ENCODE assay signal across 17 cellular contexts in the genomic region with DNA sequence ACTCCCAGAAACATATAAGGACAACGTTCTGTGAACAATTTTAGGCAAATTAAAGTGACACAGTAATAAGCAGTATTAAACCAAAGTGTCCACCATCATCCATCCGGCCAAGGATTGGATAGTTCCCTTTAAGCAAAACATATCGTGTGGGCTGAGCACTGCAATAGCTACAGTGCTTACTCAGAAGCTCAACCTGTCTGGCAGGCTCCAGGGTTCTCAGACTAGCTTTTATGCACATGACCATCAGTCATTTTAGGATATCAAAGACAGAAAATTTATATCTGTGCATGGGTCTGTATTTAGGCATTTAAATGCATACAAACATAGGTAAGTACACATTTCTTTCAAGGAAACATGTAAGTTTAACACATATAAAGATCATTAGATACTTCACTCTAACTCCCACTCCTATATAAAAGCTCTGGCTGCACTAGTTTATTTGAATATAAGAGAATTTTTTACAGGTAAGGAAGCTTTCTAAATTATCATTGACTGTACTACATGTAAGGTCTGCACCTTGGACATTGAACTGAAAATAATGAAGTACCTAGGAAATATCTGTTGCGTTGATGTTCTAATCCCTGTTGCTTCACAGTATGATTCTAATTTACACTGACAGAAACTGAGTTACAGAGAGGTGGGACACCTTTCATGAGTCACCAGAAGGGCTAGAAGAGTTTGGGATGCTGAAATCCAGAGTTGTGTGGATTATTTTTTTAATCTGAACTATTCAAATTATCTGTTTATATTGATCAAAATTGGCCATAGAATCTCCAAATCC.
"Had no signal": no experiment of that assay in that cellular context is flagged by ENCODE, and none has a peak within 500 bp of the region (broad histone marks: within the 10 kb centered on the region; RNA-seq: fewer than 3 reads in every experiment).

No MANE protein-coding gene starts in this region.

- H3K9ac ChIP-seq: parathyroid adenoma had no signal

- DNase-seq: activated CD4-positive, alpha-beta T cell treated with anti-CD3 and anti-CD28 coated beads for 48 hours; activated CD8-positive, alpha-beta memory T cell treated with anti-CD3 and anti-CD28 coated beads, Interleukin-2, amount 50 U/mL, for 48 hours; activated CD8-positive, alpha-beta T cell treated with anti-CD3 and anti-CD28 coated beads, Interleukin-2, amount 10 ng/mL, durations not matched to agents 7 days and 5 days; activated naive CD4-positive, alpha-beta T cell treated with Interleukin-2 at 50 U/mL for 16 hours; endodermal cell; left ventricle myocardium superior; spleen; stimulated activated CD4-positive, alpha-beta T cell treated with anti-CD3 and anti-CD28 coated beads, Interleukin-1b, Interleukin-23, amount 100 ng/mL, for 48 hours; T-helper 9 cell; transverse colon had no signal

- H3K27ac ChIP-seq: esophagus muscularis mucosa, parathyroid adenoma, spleen had no signal

- H2AFZ ChIP-seq: parathyroid adenoma had no signal

- H3K9me3 Mint-ChIP-seq: activated T-helper 1 cell treated with anti-CD3 and anti-CD28 coated beads, Interleukin-12 subunit alpha, Interleukin-12 subunit beta, Interleukin-2, Interleukin-4 antibody, amounts not matched to agents 30 ng/mL and 10 ng/mL and 1 ng/mL, durations not matched to agents 14 hours and 24 hours and 36 hours; central memory CD8-positive, alpha-beta T cell; dendritic cell treated with granulocyte-macrophage colony-stimulating factor and Interleukin-4, amounts not matched to agents 40 ng/mL and 50 ng/mL, for 4 days; endodermal cell; stimulated activated memory B cell treated with anti-CD40 and anti-IgM and Interleukin-4, amounts not matched to agents 10 μg/mL and 1 μg/mL and 100 μg/mL, for 72 hours had no signal

- H3K27ac Mint-ChIP-seq: activated CD8-positive, alpha-beta T cell treated with anti-CD3 and anti-CD28 coated beads, Interleukin-2, amount 10 ng/mL, durations not matched to agents 7 days and 5 days; activated T-helper 1 cell treated with anti-CD3 and anti-CD28 coated beads, Interleukin-12 subunit alpha, Interleukin-12 subunit beta, Interleukin-2, Interleukin-4 antibody, amounts not matched to agents 30 ng/mL and 10 ng/mL and 1 ng/mL, durations not matched to agents 14 hours and 24 hours and 36 hours; dendritic cell treated with granulocyte-macrophage colony-stimulating factor and Interleukin-4, amounts not matched to agents 40 ng/mL and 50 ng/mL, for 4 days; endodermal cell; stimulated activated memory B cell treated with anti-CD40 and anti-IgM and Interleukin-4, amounts not matched to agents 10 μg/mL and 1 μg/mL and 100 μg/mL, for 72 hours had no signal

- ATAC-seq: activated CD8-positive, alpha-beta T cell treated with anti-CD3 and anti-CD28 coated beads, Interleukin-2, amount 10 ng/mL, durations not matched to agents 7 days and 5 days; left ventricle myocardium superior; stimulated activated memory B cell treated with anti-CD40 and anti-IgM and Interleukin-4, amounts not matched to agents 10 μg/mL and 1 μg/mL and 100 μg/mL, for 72 hours had no signal

- H3K27me3 ChIP-seq: esophagus muscularis mucosa, spleen, transverse colon had no signal

- H3K4me3 ChIP-seq: esophagus muscularis mucosa, spleen, transverse colon had no signal

- H3K36me3 ChIP-seq: esophagus muscularis mucosa, spleen, transverse colon had no signal

- H3K9me3 ChIP-seq: esophagus muscularis mucosa, spleen, transverse colon had no signal

- H3K4me3 Mint-ChIP-seq: activated CD8-positive, alpha-beta T cell treated with anti-CD3 and anti-CD28 coated beads, Interleukin-2, amount 10 ng/mL, durations not matched to agents 7 days and 5 days; activated T-helper 1 cell treated with anti-CD3 and anti-CD28 coated beads, Interleukin-12 subunit alpha, Interleukin-12 subunit beta, Interleukin-2, Interleukin-4 antibody, amounts not matched to agents 30 ng/mL and 10 ng/mL and 1 ng/mL, durations not matched to agents 14 hours and 24 hours and 36 hours; central memory CD8-positive, alpha-beta T cell; dendritic cell treated with granulocyte-macrophage colony-stimulating factor and Interleukin-4, amounts not matched to agents 40 ng/mL and 50 ng/mL, for 4 days; endodermal cell; stimulated activated memory B cell treated with anti-CD40 and anti-IgM and Interleukin-4, amounts not matched to agents 10 μg/mL and 1 μg/mL and 100 μg/mL, for 72 hours had no signal

- H3K27me3 Mint-ChIP-seq: central memory CD8-positive, alpha-beta T cell had no signal

- H3K36me3 Mint-ChIP-seq: stimulated activated memory B cell treated with anti-CD40 and anti-IgM and Interleukin-4, amounts not matched to agents 10 μg/mL and 1 μg/mL and 100 μg/mL, for 72 hours had no signal

- H3K4me1 ChIP-seq: esophagus muscularis mucosa, parathyroid adenoma, spleen had no signal

- FAIRE-seq: islet of Langerhans had no signal

- H3K4me1 Mint-ChIP-seq: stimulated activated memory B cell treated with anti-CD40 and anti-IgM and Interleukin-4, amounts not matched to agents 10 μg/mL and 1 μg/mL and 100 μg/mL, for 72 hours had no signal
